ENCODE assay signal across 11 cellular contexts in the genomic region with DNA sequence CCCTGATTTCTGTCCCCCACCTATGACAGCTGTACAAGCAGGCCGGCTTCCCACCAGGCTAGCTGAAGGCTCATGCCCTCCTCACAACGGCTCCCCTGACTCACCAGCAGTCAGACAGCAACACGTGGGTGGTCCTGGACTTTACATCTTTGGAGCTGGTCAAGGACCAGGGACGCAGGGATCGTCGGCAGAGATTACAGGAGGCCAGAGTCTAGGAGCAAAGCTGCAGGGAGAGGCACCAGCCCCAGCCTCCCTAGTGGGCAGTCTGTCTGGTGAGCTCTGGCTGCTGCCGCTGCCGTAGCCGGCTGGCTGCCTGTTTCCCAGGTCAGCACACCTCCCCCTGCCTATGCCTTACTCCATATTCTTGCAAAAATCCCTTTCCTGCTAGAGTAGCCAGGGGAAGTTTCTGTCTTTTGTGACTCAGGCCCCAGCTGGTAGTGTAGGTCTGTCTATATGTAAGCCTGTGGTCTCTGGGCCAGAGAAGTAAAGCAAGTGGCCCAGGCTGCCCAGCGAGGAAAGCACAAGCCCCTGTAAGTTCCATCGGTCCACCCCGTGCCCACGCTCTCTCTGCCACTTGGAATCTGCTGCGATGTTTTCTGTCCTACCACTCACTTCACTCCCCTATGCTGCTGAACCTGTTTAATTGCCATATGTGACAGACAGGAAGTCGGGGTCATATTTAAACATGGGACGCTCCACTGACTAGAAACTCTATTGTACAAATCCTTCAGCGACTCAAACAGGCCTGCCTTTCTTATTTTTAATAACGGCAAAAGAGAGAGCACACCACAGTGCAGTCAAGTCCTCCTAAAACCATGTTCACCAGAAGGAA. TPM values are rescaled to one million over a fixed set of nuclear protein-coding genes. Genes with fewer than 3 reads are reported as not detected.
DNase-seq lines count a peak whose midpoint lies in the region; TF ChIP-seq lines count a peak whose summit lies in the region.
"Had no signal": no experiment of that assay in that cellular context is flagged by ENCODE, and none has a peak within 500 bp of the region (broad histone marks: within the 10 kb centered on the region; RNA-seq: fewer than 3 reads in every experiment).

No MANE protein-coding gene starts in this region.

- H3F3A ChIP-seq in GM23248 (ENCODE audit: insufficient read depth): no peaks in the 10 kb centered on the region

- in situ Hi-C loops in GM23248 (cut with MboI): no loop called here

- CTCF ChIA-PET in OCI-LY7 (lab: Charles Lee; ENCODE audit: unreplicated experiment): interaction anchor here (0.6 kb wide), 1 partner anchor 39 kb away, joined by 3 read pairs; no protein-coding TSS in a partner anchor

- H3K9me2 ChIP-seq in GM23248 (ENCODE audit: insufficient read depth) (no peaks in the 10 kb centered on the region), OCI-LY7 (ENCODE audit: insufficient read depth, low read length) (no peaks in the 10 kb centered on the region), Karpas-422 (replicated peaks; ENCODE audit: insufficient read depth, low read length) (no peaks in the 10 kb centered on the region)

- H3K27ac ChIP-seq in GM23248 (no peak overlapping the region), OCI-LY7 (ENCODE audit: low read depth, low read length, poor library complexity, severe bottlenecking) (peak overlapping the region; percentile 57), Karpas-422 (ENCODE audit: low read length) (no peak overlapping the region)
- H3K27ac ChIP-seq: Peyer's patch had no signal

- H2AFZ ChIP-seq in GM23248 (no peak overlapping the region), OCI-LY7 (ENCODE audit: low read length) (peak overlapping the region; percentile 85), Karpas-422 (ENCODE audit: low read length) (no peak overlapping the region)

- H3K4me1 ChIP-seq in GM23248 (ENCODE audit: insufficient read depth) (no peaks in the 10 kb centered on the region), OCI-LY7 (ENCODE audit: insufficient read depth, low read length, poor library complexity, severe bottlenecking) (peaks cover 28% of the 10 kb centered on the region), Karpas-422 (ENCODE audit: low read length) (no peaks in the 10 kb centered on the region)

- intact Hi-C loops in OCI-LY7 (cut with micrococcal nuclease; ENCODE audit: unreplicated experiment): no loop called here
- intact Hi-C loops in posterior vena cava (cut with DNase I): no loop called here

- BruUV-seq in OCI-LY7 (replicated peaks; lab: Mats Ljungman, UMichigan): no TSS peak

- no peaks in the 10 kb centered on the region for H4K20me1 ChIP-seq in GM23248 (ENCODE audit: insufficient read depth)
- H4K20me1 ChIP-seq in OCI-LY7 (ENCODE audit: insufficient read depth, low read length): no peaks in the 10 kb centered on the region
- H4K20me1 ChIP-seq in Karpas-422 (ENCODE audit: insufficient read depth, low read depth, low read length): no peaks in the 10 kb centered on the region

- no peaks in the 10 kb centered on the region for H3K9me3 ChIP-seq in GM23248 (ENCODE audit: low read depth)
- H3K9me3 ChIP-seq in OCI-LY7 (ENCODE audit: low read length): no peaks in the 10 kb centered on the region
- no peaks in the 10 kb centered on the region for H3K9me3 ChIP-seq in Karpas-422 (ENCODE audit: low read length)
- H3K9me3 ChIP-seq: Peyer's patch had no signal

- TF ChIP-seq CTCF in OCI-LY7 (conservative IDR thresholded peaks at IDR 0.05; ENCODE audit: low read length) (no peak), epithelial cell of esophagus (IDR thresholded peaks at IDR 0.05; ENCODE audit: insufficient read depth, low read depth, low read length, missing control alignments) (no peak)

- DNase-seq in GM23248 (peak; percentile 10), OCI-LY7 (ENCODE audit: low spot score) (peak; percentile 55), epithelial cell of esophagus (ENCODE audit: low read depth) (peak; percentile 63), posterior vena cava (ENCODE audit: low spot score) (peak; percentile 68), Karpas-422 (no peak)
- no peak for DNase-seq in activated naive CD4-positive, alpha-beta T cell (lab: John Stamatoyannopoulos, UW)
- DNase-seq in activated CD4-positive, alpha-beta T cell treated with anti-CD3 and anti-CD28 coated beads, Interleukin-2, amount 50 U/mL, for 48 hours: no peak
- DNase-seq: foreskin fibroblast, naive B cell, Peyer's patch had no signal

- no peak overlapping the region for H3K4me2 ChIP-seq in GM23248 (ENCODE audit: unreplicated experiment)
- peak overlapping the region; percentile 59 for H3K4me2 ChIP-seq in OCI-LY7 (ENCODE audit: low read length)
- no peak overlapping the region for H3K4me2 ChIP-seq in Karpas-422 (ENCODE audit: low read depth, low read length, poor library complexity, severe bottlenecking)

- no peaks in the 10 kb centered on the region for H3K36me3 ChIP-seq in GM23248 (ENCODE audit: low read depth)
- no peaks in the 10 kb centered on the region for H3K36me3 ChIP-seq in OCI-LY7 (ENCODE audit: insufficient read depth, low read length)
- H3K36me3 ChIP-seq in Karpas-422 (ENCODE audit: insufficient read depth, low read length): no peaks in the 10 kb centered on the region
- H3K36me3 ChIP-seq: Peyer's patch had no signal

- H3K27me3 ChIP-seq in GM23248 (replicated peaks; ENCODE audit: insufficient read depth) (peaks cover 14% of the 10 kb centered on the region), Karpas-422 (ENCODE audit: low read length) (no peaks in the 10 kb centered on the region)

- POLR2A ChIA-PET in OCI-LY7 (lab: Charles Lee): interaction anchor here (0.6 kb wide), 1 partner anchor 33 kb away, joined by 4 read pairs; no protein-coding TSS in a partner anchor

- H3K4me3 ChIP-seq in GM23248 (no peak overlapping the region), OCI-LY7 (ENCODE audit: low read depth, low read length, poor library complexity, severe bottlenecking) (peak overlapping the region; percentile 10), epithelial cell of esophagus (ENCODE audit: low read length) (no peak overlapping the region), Karpas-422 (ENCODE audit: low read length) (no peak overlapping the region)
- H3K4me3 ChIP-seq: dorsolateral prefrontal cortex, Peyer's patch had no signal

- H3K79me2 ChIP-seq in GM23248 (ENCODE audit: insufficient read depth): no peaks in the 10 kb centered on the region
- H3K79me2 ChIP-seq in OCI-LY7 (ENCODE audit: insufficient read depth, low read depth, low read length): no peaks in the 10 kb centered on the region
- no peaks in the 10 kb centered on the region for H3K79me2 ChIP-seq in Karpas-422 (ENCODE audit: low read length)

- no peak overlapping the region for H3K9ac ChIP-seq in GM23248
- H3K9ac ChIP-seq in Karpas-422 (ENCODE audit: low read length): no peak overlapping the region

- 44 to 53% methylated on average over 18 of the region's 18 CpGs for WGBS in GM23248 (ENCODE audit: low coverage in 1 of 2, low lambda C conversion rate in 2 of 2, missing lambda C conversion rate in 2 of 2), 2 experiments

RNA-seq across cellular contexts. Expression of gene ARHGEF4, which starts 2.4 kb away (rescaled TPM):
- total RNA-seq in GM23248 (2014; rRNA removed; shearing (Covaris generic)): 12.0 and 26.0 TPM in 2 replicates
- 7.4 and 9.6 TPM in 2 replicates for polyA plus RNA-seq in GM23248 (2016; fragmentation: Nextera tagmentation; extraction: Ambion mirVana)
- total RNA-seq in OCI-LY7 (2014; rRNA removed; shearing (Covaris generic)): 0.59 and 1.1 TPM in 2 replicates
- total RNA-seq in OCI-LY7 (2022) (1.3 and 1.7 TPM in 2 replicates), posterior vena cava (10 to 100 TPM in 1 of 2 donors, 1 to 10 TPM in 1; 8.8 to 14.7 TPM)
- total RNA-seq in Karpas-422 (2014; rRNA removed; shearing (Covaris generic); ENCODE audit: low replicate concordance): not detected in 2 replicates

Comparison
In these comparisons a context has a peak if more than half of its experiments do, and no peak if none do; other contexts are left out.
1. DNase-seq: peak in GM23248 (single experiment), OCI-LY7 (single experiment), epithelial cell of esophagus (single experiment) and posterior vena cava (single experiment); none in Karpas-422 (single experiment), activated naive CD4-positive, alpha-beta T cell (0 of 4) and activated CD4-positive, alpha-beta T cell treated with anti-CD3 and anti-CD28 coated beads, Interleukin-2, amount 50 U/mL, for 48 hours (0 of 2).